Comparison of ENCODE assay signal across 15 cellular contexts in the genomic region with DNA sequence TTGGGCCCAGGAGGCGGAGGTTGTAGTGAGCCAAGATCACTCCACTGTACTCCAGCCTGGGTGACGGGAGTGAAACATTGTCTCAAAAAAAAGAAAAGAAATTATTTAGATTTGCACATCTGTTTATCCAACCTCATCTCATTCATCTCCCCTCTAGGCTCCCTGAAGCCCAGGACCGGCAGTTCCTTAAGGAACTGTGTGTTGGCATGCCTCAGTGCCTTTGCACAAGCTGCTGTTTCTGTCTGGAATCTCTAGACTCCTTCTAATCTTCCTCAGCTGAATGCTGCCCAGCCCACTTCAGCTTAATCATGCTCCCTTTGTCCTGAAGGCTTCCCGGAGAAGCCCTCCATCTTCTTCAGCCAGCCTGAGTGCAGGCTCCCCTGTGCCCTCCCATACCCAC. TPM values are rescaled to one million over a fixed set of nuclear protein-coding genes. Genes with fewer than 3 reads are reported as not detected.
DNase-seq lines count a peak whose midpoint lies in the region; ATAC-seq and TF ChIP-seq lines count a peak whose summit lies in the region.
"Had no signal": no experiment of that assay in that cellular context is flagged by ENCODE, and none has a peak within 500 bp of the region (broad histone marks: within the 10 kb centered on the region; RNA-seq: fewer than 3 reads in every experiment).

No MANE protein-coding gene starts in this region.

- no peaks in the 10 kb centered on the region for H3K27me3 Mint-ChIP-seq in activated naive CD4-positive, alpha-beta T cell treated with anti-CD3 and anti-CD28 coated beads for 36 hours (ENCODE audit: low read depth)
- peaks cover 5% of the 10 kb centered on the region for H3K27me3 Mint-ChIP-seq in activated naive CD4-positive, alpha-beta T cell treated with anti-CD3 and anti-CD28 coated beads, Interleukin-2, amount 10 ng/mL, durations not matched to agents 7 days and 5 days
- no peaks in the 10 kb centered on the region for H3K27me3 Mint-ChIP-seq in T-helper 17 cell
- peaks cover 0 to 3% (median 0%) of the 10 kb centered on the region in 5 donors for H3K27me3 Mint-ChIP-seq in naive thymus-derived CD4-positive, alpha-beta T cell
- peaks cover 27 to 32% (median 27%) of the 10 kb centered on the region in 3 donors for H3K27me3 Mint-ChIP-seq in CD14-positive monocyte (ENCODE audit: low read depth in 3 of 3)

- peak overlapping the region; percentile 58 for H3K27ac ChIP-seq in DND-41 (ENCODE audit: low read length)
- no peak overlapping the region for H3K27ac ChIP-seq in naive thymus-derived CD4-positive, alpha-beta T cell (ENCODE audit: low read depth, low read length)
- H3K27ac ChIP-seq in prostate gland: no peak overlapping the region
- H3K27ac ChIP-seq: GM23248 had no signal

- H3K36me3 ChIP-seq in DND-41 (ENCODE audit: insufficient read depth, low read length): no peaks in the 10 kb centered on the region
- no peaks in the 10 kb centered on the region for H3K36me3 ChIP-seq in naive thymus-derived CD4-positive, alpha-beta T cell (ENCODE audit: control insufficient read depth in 2 of 3, insufficient read depth in 3 of 3, low read length in 3 of 3)
- no peaks in the 10 kb centered on the region for H3K36me3 ChIP-seq in prostate gland

- no peaks in the 10 kb centered on the region for H3K9me3 ChIP-seq in DND-41 (ENCODE audit: insufficient read depth, low read length, severe bottlenecking)
- H3K9me3 ChIP-seq in T-helper 17 cell (ENCODE audit: control insufficient read depth, low read length, poor library complexity, severe bottlenecking): no peaks in the 10 kb centered on the region
- no peaks in the 10 kb centered on the region for H3K9me3 ChIP-seq in naive thymus-derived CD4-positive, alpha-beta T cell (ENCODE audit: control insufficient read depth in 2 of 3, low read length in 3 of 3)
- no peaks in the 10 kb centered on the region for H3K9me3 ChIP-seq in prostate gland

- H3K9me3 Mint-ChIP-seq in activated naive CD4-positive, alpha-beta T cell treated with anti-CD3 and anti-CD28 coated beads for 36 hours: peaks cover 5% of the 10 kb centered on the region
- no peaks in the 10 kb centered on the region for H3K9me3 Mint-ChIP-seq in activated naive CD4-positive, alpha-beta T cell treated with anti-CD3 and anti-CD28 coated beads, Interleukin-2, amount 10 ng/mL, durations not matched to agents 7 days and 5 days
- H3K9me3 Mint-ChIP-seq in naive thymus-derived CD4-positive, alpha-beta T cell: peaks cover 0 to 4% (median 0%) of the 10 kb centered on the region in 11 donors
- H3K9me3 Mint-ChIP-seq in CD14-positive monocyte: peaks cover 0 to 8% (median 4%) of the 10 kb centered on the region in 7 donors

- H3K4me1 Mint-ChIP-seq in activated naive CD4-positive, alpha-beta T cell treated with anti-CD3 and anti-CD28 coated beads for 36 hours (ENCODE audit: low read depth): peaks cover 19% of the 10 kb centered on the region
- peaks cover 16% of the 10 kb centered on the region for H3K4me1 Mint-ChIP-seq in activated naive CD4-positive, alpha-beta T cell treated with anti-CD3 and anti-CD28 coated beads, Interleukin-2, amount 10 ng/mL, durations not matched to agents 7 days and 5 days
- H3K4me1 Mint-ChIP-seq in T-helper 17 cell (peaks cover 18% of the 10 kb centered on the region), CD14-positive monocyte (no peaks in the 10 kb centered on the region)
- peaks cover 16 to 28% (median 21%) of the 10 kb centered on the region in 7 donors for H3K4me1 Mint-ChIP-seq in naive thymus-derived CD4-positive, alpha-beta T cell

- no peak for DNase-seq in activated naive CD4-positive, alpha-beta T cell treated with anti-CD3 and anti-CD28 coated beads for 36 hours
- DNase-seq in activated naive CD4-positive, alpha-beta T cell treated with anti-CD3 and anti-CD28 coated beads, Interleukin-2, amount 10 ng/mL, durations not matched to agents 7 days and 5 days: no peak
- DNase-seq in DND-41 (no peak), T-helper 17 cell (no peak), prostate gland (ENCODE audit: low spot score) (no peak), CD14-positive monocyte (ENCODE audit: low spot score) (no peak)
- DNase-seq in naive thymus-derived CD4-positive, alpha-beta T cell: no peak
- DNase-seq: ACHN, GM23248, Karpas-422, NCI-H1105 treated with DMSO at 0.1 percent for 48 hours, NCI-H187, NCI-H748 treated with DMSO at 0.1 percent for 48 hours had no signal

- ATAC-seq in DND-41 (ENCODE audit: insufficient read depth, low read depth) (no peak), T-helper 17 cell (no peak), HG02852 (IDR thresholded peaks at IDR 0.05; ENCODE audit: unreplicated experiment) (no peak)
- ATAC-seq in naive thymus-derived CD4-positive, alpha-beta T cell: no peak

- 86% methylated on average over 4 of the region's 4 CpGs for WGBS in prostate gland

- H2AFZ ChIP-seq in DND-41 (ENCODE audit: low read depth, low read length): peak overlapping the region; percentile 40; the same call in 1 of the 2 replicates

- H3K4me3 ChIP-seq in DND-41 (ENCODE audit: low read depth in 1 of 2, low read length in 2 of 2) (no peak overlapping the region), prostate gland (no peak overlapping the region)
- no peak overlapping the region for H3K4me3 ChIP-seq in naive thymus-derived CD4-positive, alpha-beta T cell (ENCODE audit: low read length)
- H3K4me3 ChIP-seq: GM23248 had no signal

- CTCF ChIA-PET in activated naive CD4-positive, alpha-beta T cell treated with anti-CD3 and anti-CD28 coated beads for 36 hours (lab: Charles Lee): interaction anchor here (0.6 to 1.6 kb wide), 3 partner anchors 11 to 585 kb away, joined by 4 read pairs; partner anchors contain the start of gene RFX8
- CTCF ChIA-PET in activated naive CD4-positive, alpha-beta T cell treated with anti-CD3 and anti-CD28 coated beads, Interleukin-2, amount 10 ng/mL, durations not matched to agents 7 days and 5 days (lab: Charles Lee): interaction anchor here (1.0 kb wide), 1 partner anchor 70 kb away, joined by 3 read pairs; no protein-coding TSS in a partner anchor
- CTCF ChIA-PET in naive thymus-derived CD4-positive, alpha-beta T cell (lab: Charles Lee): no interaction called here

- TF ChIP-seq CTCF in DND-41 (IDR thresholded peaks at IDR 0.05; ENCODE audit: borderline replicate concordance, extremely low read depth, low read length, poor library complexity, severe bottlenecking) (no peak), prostate gland (IDR thresholded peaks at IDR 0.05) (no peak), CD14-positive monocyte (IDR thresholded peaks at IDR 0.05) (no peak)

- intact Hi-C loops in activated naive CD4-positive, alpha-beta T cell treated with anti-CD3 and anti-CD28 coated beads for 36 hours (cut with micrococcal nuclease): loop anchor here (1.0 kb wide), 1 partner anchor 11 kb away; the partner anchor contains the start of gene RFX8
- intact Hi-C loops in naive thymus-derived CD4-positive, alpha-beta T cell (cut with micrococcal nuclease): no loop called here
- intact Hi-C loops in prostate gland (cut with DNase I): no loop called here
- intact Hi-C loops in CD14-positive monocyte (cut with micrococcal nuclease): no loop called here

- H3K36me3 Mint-ChIP-seq in activated naive CD4-positive, alpha-beta T cell treated with anti-CD3 and anti-CD28 coated beads for 36 hours (ENCODE audit: low read depth): no peaks in the 10 kb centered on the region
- no peaks in the 10 kb centered on the region for H3K36me3 Mint-ChIP-seq in activated naive CD4-positive, alpha-beta T cell treated with anti-CD3 and anti-CD28 coated beads, Interleukin-2, amount 10 ng/mL, durations not matched to agents 7 days and 5 days
- H3K36me3 Mint-ChIP-seq in T-helper 17 cell (ENCODE audit: low read depth): peaks cover under 1% of the 10 kb centered on the region
- peaks cover 0 to 2% (median 0%) of the 10 kb centered on the region in 5 donors for H3K36me3 Mint-ChIP-seq in naive thymus-derived CD4-positive, alpha-beta T cell
- no peaks in the 10 kb centered on the region for H3K36me3 Mint-ChIP-seq in CD14-positive monocyte

- no peak overlapping the region for H3K4me3 Mint-ChIP-seq in activated naive CD4-positive, alpha-beta T cell treated with anti-CD3 and anti-CD28 coated beads for 36 hours
- no peak overlapping the region for H3K4me3 Mint-ChIP-seq in activated naive CD4-positive, alpha-beta T cell treated with anti-CD3 and anti-CD28 coated beads, Interleukin-2, amount 10 ng/mL, durations not matched to agents 7 days and 5 days
- H3K4me3 Mint-ChIP-seq in T-helper 17 cell: no peak overlapping the region
- H3K4me3 Mint-ChIP-seq in naive thymus-derived CD4-positive, alpha-beta T cell: peak overlapping the region in 5 of 10 donors; percentile 1 to 72 (median 52)
- peak overlapping the region in 1 of 2 donors; percentile 59 for H3K4me3 Mint-ChIP-seq in CD14-positive monocyte

- H3K27ac Mint-ChIP-seq in activated naive CD4-positive, alpha-beta T cell treated with anti-CD3 and anti-CD28 coated beads for 36 hours: peak overlapping the region; percentile 13
- H3K27ac Mint-ChIP-seq in activated naive CD4-positive, alpha-beta T cell treated with anti-CD3 and anti-CD28 coated beads, Interleukin-2, amount 10 ng/mL, durations not matched to agents 7 days and 5 days: no peak overlapping the region
- H3K27ac Mint-ChIP-seq in T-helper 17 cell (peak overlapping the region; percentile 59), CD14-positive monocyte (no peak overlapping the region)
- H3K27ac Mint-ChIP-seq in naive thymus-derived CD4-positive, alpha-beta T cell: peak overlapping the region in 8 of 9 donors; percentile 49 to 92 (median 73)

- H3K4me1 ChIP-seq in DND-41 (ENCODE audit: insufficient read depth, low read length) (peaks cover 13% of the 10 kb centered on the region), prostate gland (replicated peaks) (no peaks in the 10 kb centered on the region)
- H3K4me1 ChIP-seq in naive thymus-derived CD4-positive, alpha-beta T cell (ENCODE audit: control insufficient read depth in 2 of 2, insufficient read depth in 2 of 2, low read length in 2 of 2): peaks cover 0 to 15% of the 10 kb centered on the region in 2 donors

- TF ChIP-seq POLR2A in prostate gland (IDR thresholded peaks at IDR 0.05): no peak

- no peaks in the 10 kb centered on the region for H3K27me3 ChIP-seq in DND-41 (ENCODE audit: insufficient read depth, low read length, poor library complexity)
- no peaks in the 10 kb centered on the region for H3K27me3 ChIP-seq in naive thymus-derived CD4-positive, alpha-beta T cell (ENCODE audit: control insufficient read depth in 2 of 2, insufficient read depth in 2 of 2, low read length in 2 of 2)
- H3K27me3 ChIP-seq in prostate gland (replicated peaks; ENCODE audit: insufficient read depth): no peaks in the 10 kb centered on the region

- POLR2A ChIA-PET in naive thymus-derived CD4-positive, alpha-beta T cell (lab: Charles Lee): interaction anchor here (0.9 to 1.6 kb wide), 6 partner anchors 9 to 220 kb away, joined by 3 to 6 read pairs (median 4); partner anchors contain the start of gene RFX8

- no peaks in the 10 kb centered on the region for H3K79me2 ChIP-seq in DND-41 (ENCODE audit: insufficient read depth, low read length)

- H3K9ac ChIP-seq in DND-41 (ENCODE audit: low read depth, low read length): no peak overlapping the region
- H3K9ac ChIP-seq: GM23248 had no signal

- no peaks in the 10 kb centered on the region for H4K20me1 ChIP-seq in DND-41 (ENCODE audit: insufficient read depth, low read length)

- H3K4me2 ChIP-seq in DND-41 (ENCODE audit: insufficient read depth, low read length): no peak overlapping the region

RNA-seq across cellular contexts. Expression of gene RFX8, which starts 10.9 kb away (rescaled TPM):
- total RNA-seq in activated naive CD4-positive, alpha-beta T cell treated with anti-CD3 and anti-CD28 coated beads for 36 hours: under 1 TPM; 0.60 to 0.64 TPM
- total RNA-seq in T-helper 17 cell: under 1 TPM in 1 of 2 donors, not detected in 1; 0.44 TPM
- total RNA-seq in naive thymus-derived CD4-positive, alpha-beta T cell: 1 to 10 TPM in 2 of 5 experiments, under 1 TPM in 2, not detected in 1; 0.24 to 2.0 (median 0.88) TPM
- polyA plus RNA-seq in naive thymus-derived CD4-positive, alpha-beta T cell: not detected
- total RNA-seq in prostate gland: under 1 TPM in 1 of 2 donors, not detected in 1; 0.97 TPM
- not detected for polyA plus RNA-seq in CD14-positive monocyte
- total RNA-seq: HepG2 had no signal
- polyA plus RNA-seq: HepG2 had no signal

Comparison
In these comparisons a context has a peak if more than half of its experiments do, and no peak if none do; other contexts are left out.
1. H3K27ac Mint-ChIP-seq: peak in activated naive CD4-positive, alpha-beta T cell treated with anti-CD3 and anti-CD28 coated beads for 36 hours (single experiment), T-helper 17 cell (single experiment) and naive thymus-derived CD4-positive, alpha-beta T cell (8 of 9); none in activated naive CD4-positive, alpha-beta T cell treated with anti-CD3 and anti-CD28 coated beads, Interleukin-2, amount 10 ng/mL, durations not matched to agents 7 days and 5 days (single experiment) and CD14-positive monocyte (0 of 7).